8 cellular contexts compared by ENCODE assay signal in the genomic region with DNA sequence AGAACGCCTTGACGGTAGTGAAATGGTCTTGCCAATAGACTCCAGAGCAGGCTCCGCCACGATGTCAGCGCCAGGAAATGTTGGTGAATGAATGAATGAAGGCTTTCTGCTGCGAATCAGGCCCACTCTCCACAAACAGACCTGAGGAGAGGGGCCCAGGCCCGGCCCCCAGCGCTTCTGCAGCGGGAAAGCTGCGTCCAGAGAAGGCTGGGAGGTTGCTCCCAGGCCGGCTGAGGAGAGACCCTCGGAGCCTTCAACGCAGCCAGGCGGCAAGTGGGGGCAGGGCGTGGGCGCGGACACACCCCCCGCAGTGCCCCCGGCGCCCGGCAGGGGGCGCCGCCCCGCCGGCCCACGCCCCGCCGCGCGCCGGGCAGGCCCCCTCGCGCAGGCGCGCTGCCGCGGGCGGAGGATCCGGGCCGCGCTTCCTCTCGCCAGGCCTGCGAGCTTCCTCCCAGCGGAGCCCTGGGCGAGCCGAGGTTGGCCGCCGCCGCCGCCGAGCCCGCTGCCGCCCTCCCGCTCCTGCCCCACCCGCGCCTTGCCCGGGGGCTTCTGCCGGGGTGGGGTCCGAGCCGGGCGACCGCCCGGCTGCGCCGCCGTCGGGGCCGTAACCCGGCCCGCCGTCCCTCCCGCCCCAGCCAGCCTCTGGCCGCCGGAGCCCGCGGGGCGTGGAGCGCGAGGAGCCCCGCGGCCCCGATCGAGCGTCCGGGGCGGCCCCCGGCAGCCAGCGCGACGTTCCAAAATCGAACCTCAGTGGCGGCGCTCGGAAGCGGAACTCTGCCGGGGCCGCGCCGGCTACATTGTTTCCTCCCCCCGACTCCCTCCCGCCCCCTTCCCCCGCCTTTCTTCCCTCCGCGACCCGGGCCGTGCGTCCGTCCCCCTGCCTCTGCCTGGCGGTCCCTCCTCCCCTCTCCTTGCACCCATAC. TPM values are rescaled to one million over a fixed set of nuclear protein-coding genes. Genes with fewer than 3 reads are reported as not detected.
DNase-seq lines count a peak whose midpoint lies in the region; FAIRE-seq and TF ChIP-seq lines count a peak whose summit lies in the region.

TSS of gene CSK (plus strand) at position 408 of the 923 bp plus-strand sequence. CDS start 16,218 bp downstream, outside the sequence.

- H3K9me1 ChIP-seq in keratinocyte (ENCODE audit: control insufficient read depth, extremely low read depth, insufficient read depth, low read length) = peaks cover 6% of the 10 kb centered on the region

- H3K4me2 ChIP-seq in keratinocyte (ENCODE audit: control insufficient read depth, extremely low read depth, insufficient read depth, low read depth, low read length) = peak within 1 kb of the TSS; percentile 100

- H3K79me2 ChIP-seq in keratinocyte (ENCODE audit: control insufficient read depth, insufficient read depth, low read length) = peaks cover 46% of the 10 kb centered on the region

- H3K4me1 ChIP-seq in ES-I3 (ENCODE audit: insufficient read depth, low read length) (peaks cover 25% of the 10 kb centered on the region; the same call in 1 of the 2 replicates), HAP-1 (peaks cover 40% of the 10 kb centered on the region), keratinocyte (ENCODE audit: control insufficient read depth, extremely low read depth, insufficient read depth, low read length) (peaks cover 49% of the 10 kb centered on the region)

- H3K9ac ChIP-seq in ES-I3 (ENCODE audit: low read depth, low read length) (peak within 1 kb of the TSS; percentile 88), keratinocyte (ENCODE audit: control insufficient read depth, extremely low read depth, insufficient read depth, low read length) (peak within 1 kb of the TSS; percentile 81)

- H2AFZ ChIP-seq in keratinocyte (ENCODE audit: control insufficient read depth, low read length) = peak within 1 kb of the TSS; percentile 74

- FAIRE-seq in keratinocyte (lab: Jason Lieb, UNC) = no peak

- H3K9me3 ChIP-seq in ES-I3 (ENCODE audit: control insufficient read depth, insufficient read depth, low read length) = no peaks in the 10 kb centered on the region
- H3K9me3 ChIP-seq in HAP-1 = no peaks in the 10 kb centered on the region
- H3K9me3 ChIP-seq in keratinocyte (ENCODE audit: control insufficient read depth, low read depth, low read length) = no peaks in the 10 kb centered on the region

- peak in 2 of 3 experiments; percentile 57 to 62 for TF ChIP-seq CTCF in keratinocyte (optimal IDR thresholded peaks at IDR 0.05 in 1 of 3, IDR thresholded peaks at IDR 0.05 in 1 of 3, conservative IDR thresholded peaks at IDR 0.05 in 1 of 3; ENCODE audit: extremely low read depth in 1 of 3, insufficient read depth in 2 of 3, low read length in 3 of 3)

- DNase-seq in HAP-1 (ENCODE audit: low spot score in 2 of 2) (peak; percentile 81 to 87), NCI-H1105 (lab: John Stamatoyannopoulos, UW) (peak; percentile 45), cerebellum (ENCODE audit: low spot score) (peak; percentile 92), keratinocyte (ENCODE audit: low read depth, low spot score) (no peak), NCI-H128 (lab: John Stamatoyannopoulos, UW; ENCODE audit: unreplicated experiment) (no peak)
- peak; percentile 45 to 77 (median 64) for DNase-seq in activated CD4-positive, CD25-positive, alpha-beta regulatory T cell (lab: John Stamatoyannopoulos, UW)
- peak; percentile 67 to 73 for DNase-seq in stimulated activated CD4-positive, alpha-beta T cell treated with anti-CD3 and anti-CD28 coated beads, Interleukin-15, amount 100 ng/mL, for 1 hour (ENCODE audit: low read depth in 1 of 2, low spot score in 1 of 2)

- in situ Hi-C loops in HAP-1 (cut with MboI; ENCODE audit: low sequenced_read_pairs) = no loop called here

- H3K4me3 ChIP-seq in HAP-1 (peak within 1 kb of the TSS; percentile 66), keratinocyte (ENCODE audit: control insufficient read depth in 2 of 3, extremely low read depth in 1 of 3, insufficient read depth in 2 of 3, low read depth in 1 of 3, low read length in 3 of 3) (peak within 1 kb of the TSS; percentile 75 to 92 (median 79))

- H3K27me3 ChIP-seq in HAP-1 (ENCODE audit: low read depth) (no peaks in the 10 kb centered on the region), keratinocyte (ENCODE audit: control insufficient read depth, extremely low read depth, insufficient read depth, low read length) (no peaks in the 10 kb centered on the region)

- H3K36me3 ChIP-seq in ES-I3 (ENCODE audit: insufficient read depth, low read length) (no peaks in the 10 kb centered on the region), HAP-1 (replicated peaks) (peaks cover 33% of the 10 kb centered on the region), keratinocyte (ENCODE audit: control insufficient read depth in 2 of 2, extremely low read depth in 1 of 2, insufficient read depth in 2 of 2, low read length in 2 of 2) (peaks cover 2 to 5% of the 10 kb centered on the region in 2 experiments)

- dilution Hi-C loops in keratinocyte (cut with MboI; ENCODE audit: extremely low pct_ligation_motif_present, low sequenced_read_pairs) = no loop called here

- H3K27ac ChIP-seq in keratinocyte (ENCODE audit: control insufficient read depth, insufficient read depth, low read length) = peak within 1 kb of the TSS; percentile 60

- H4K20me1 ChIP-seq in keratinocyte (ENCODE audit: control insufficient read depth, extremely low read depth, insufficient read depth, low read length) = peaks cover 6% of the 10 kb centered on the region

RNA-seq across cellular contexts. Expression of gene CSK, which starts in this region (rescaled TPM):
- 21.9 TPM for total RNA-seq in cerebellum
- 14.9 to 41.5 TPM (median 17.2 TPM) in 3 replicates for polyA plus RNA-seq in keratinocyte
- 16.8 TPM for polyA plus RNA-seq in keratinocyte (2011; ENCODE audit: low read depth)
- polyA plus RNA-seq in keratinocyte (2011; cell fraction: cytosol; rRNA removed) = 19.4 and 37.7 TPM in 2 replicates
- polyA plus RNA-seq in keratinocyte (2011; cell fraction: nucleus; rRNA removed) = 40.0 and 50.1 TPM in 2 replicates
- 38.6 and 52.8 TPM in 2 replicates for polyA plus RNA-seq in keratinocyte (2012; ENCODE audit: low replicate concordance)
- polyA minus RNA-seq in keratinocyte = 22.1 to 111 TPM (median 39.2 TPM) in 3 replicates
- polyA minus RNA-seq in keratinocyte (2011; cell fraction: cytosol; rRNA and poly(A)+ RNA removed) = 47.0 TPM
- polyA minus RNA-seq in keratinocyte (2011; cell fraction: nucleus; rRNA and poly(A)+ RNA removed) = 26.1 and 28.3 TPM in 2 replicates

Comparison
In these comparisons a context has a peak if more than half of its experiments do, and no peak if none do; other contexts are left out.
1. DNase-seq: peak in HAP-1 (2 of 2), NCI-H1105 (single experiment), activated CD4-positive, CD25-positive, alpha-beta regulatory T cell (4 of 4), cerebellum (single experiment) and stimulated activated CD4-positive, alpha-beta T cell treated with anti-CD3 and anti-CD28 coated beads, Interleukin-15, amount 100 ng/mL, for 1 hour (2 of 2); none in keratinocyte (single experiment) and NCI-H128 (single experiment).